ENCODE assay signal across 8 cellular contexts in the genomic region with DNA sequence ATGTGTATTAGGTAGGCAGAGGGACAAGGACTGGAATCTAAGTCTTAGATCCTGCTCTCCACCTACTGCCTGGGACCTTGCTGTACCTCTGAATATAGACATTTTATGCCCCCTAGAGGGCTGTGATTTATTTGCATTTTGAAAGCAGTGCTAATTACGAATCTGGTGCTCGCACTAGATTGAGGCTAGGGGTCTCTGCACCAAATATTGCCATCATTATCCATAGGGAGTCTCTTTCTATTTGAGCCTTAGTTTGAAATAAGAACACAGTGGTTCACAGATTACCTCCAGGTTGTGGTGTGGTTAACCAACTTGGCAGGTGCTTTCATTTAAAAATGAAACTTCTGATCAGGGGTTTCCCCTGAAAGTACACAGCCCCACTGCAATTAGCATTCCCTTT. TPM values are rescaled to one million over a fixed set of nuclear protein-coding genes. Genes with fewer than 3 reads are reported as not detected.
DNase-seq lines count a peak whose midpoint lies in the region; ATAC-seq lines count a peak whose summit lies in the region.

No MANE protein-coding gene starts in this region.

- H3K36me3 Mint-ChIP-seq in activated CD4-positive, alpha-beta T cell treated with anti-CD3 and anti-CD28 coated beads for 36 hours (ENCODE audit: low read depth): no peaks in the 10 kb centered on the region
- no peaks in the 10 kb centered on the region for H3K36me3 Mint-ChIP-seq in activated naive CD8-positive, alpha-beta T cell treated with anti-CD3 and anti-CD28 coated beads, Interleukin-2, amount 50 U/mL, for 24 hours (ENCODE audit: low read depth)

- peak; percentile 49 for ATAC-seq in activated CD4-positive, alpha-beta T cell treated with anti-CD3 and anti-CD28 coated beads for 36 hours
- ATAC-seq in GM21528 (IDR thresholded peaks at IDR 0.05; ENCODE audit: low FRiP score, unreplicated experiment): peak; percentile 80
- ATAC-seq in activated naive CD8-positive, alpha-beta T cell treated with anti-CD3 and anti-CD28 coated beads, Interleukin-2, amount 50 U/mL, for 24 hours: peak; percentile 28

- H3K27me3 Mint-ChIP-seq in activated CD4-positive, alpha-beta T cell treated with anti-CD3 and anti-CD28 coated beads for 36 hours: peaks cover 43% of the 10 kb centered on the region
- peaks cover 48% of the 10 kb centered on the region for H3K27me3 Mint-ChIP-seq in activated naive CD8-positive, alpha-beta T cell treated with anti-CD3 and anti-CD28 coated beads, Interleukin-2, amount 50 U/mL, for 24 hours

- H3K9me3 Mint-ChIP-seq in activated CD4-positive, alpha-beta T cell treated with anti-CD3 and anti-CD28 coated beads for 36 hours (ENCODE audit: low read depth): no peaks in the 10 kb centered on the region
- H3K9me3 Mint-ChIP-seq in activated naive CD8-positive, alpha-beta T cell treated with anti-CD3 and anti-CD28 coated beads, Interleukin-2, amount 50 U/mL, for 24 hours: no peaks in the 10 kb centered on the region

- CTCF ChIA-PET in activated CD4-positive, alpha-beta T cell treated with anti-CD3 and anti-CD28 coated beads for 36 hours (lab: Charles Lee): no interaction called here

- intact Hi-C loops in activated CD4-positive, alpha-beta T cell treated with anti-CD3 and anti-CD28 coated beads for 36 hours (cut with DNase I, micrococcal nuclease): no loop called here

- DNase-seq in activated CD4-positive, alpha-beta T cell treated with anti-CD3 and anti-CD28 coated beads for 36 hours: peak; percentile 30
- no peak for DNase-seq in activated CD4-positive, alpha-beta T cell treated with anti-CD3 and anti-CD28 coated beads for 4 hours
- DNase-seq in HT-29 (ENCODE audit: low spot score) (peak; percentile 48), medulla oblongata (ENCODE audit: extremely low spot score) (peak; percentile 24), GF-D8 (lab: John Stamatoyannopoulos, UW) (no peak)
- no peak for DNase-seq in activated naive CD8-positive, alpha-beta T cell treated with anti-CD3 and anti-CD28 coated beads, Interleukin-2, amount 50 U/mL, for 24 hours
- DNase-seq in stimulated activated CD4-positive, alpha-beta T cell treated with anti-CD3 and anti-CD28 coated beads, Interleukin-4, amount 100 ng/mL, for 24 hours: no peak

- POLR2A ChIA-PET in activated CD4-positive, alpha-beta T cell treated with anti-CD3 and anti-CD28 coated beads for 36 hours (lab: Charles Lee): no interaction called here

- H3K4me3 Mint-ChIP-seq in activated CD4-positive, alpha-beta T cell treated with anti-CD3 and anti-CD28 coated beads for 36 hours: no peak overlapping the region
- H3K4me3 Mint-ChIP-seq in activated naive CD8-positive, alpha-beta T cell treated with anti-CD3 and anti-CD28 coated beads, Interleukin-2, amount 50 U/mL, for 24 hours: no peak overlapping the region

- H3K27ac Mint-ChIP-seq in activated CD4-positive, alpha-beta T cell treated with anti-CD3 and anti-CD28 coated beads for 36 hours: no peak overlapping the region
- no peak overlapping the region for H3K27ac Mint-ChIP-seq in activated naive CD8-positive, alpha-beta T cell treated with anti-CD3 and anti-CD28 coated beads, Interleukin-2, amount 50 U/mL, for 24 hours

- peaks cover 7% of the 10 kb centered on the region for H3K4me1 Mint-ChIP-seq in activated CD4-positive, alpha-beta T cell treated with anti-CD3 and anti-CD28 coated beads for 36 hours
- peaks cover 9% of the 10 kb centered on the region for H3K4me1 Mint-ChIP-seq in activated naive CD8-positive, alpha-beta T cell treated with anti-CD3 and anti-CD28 coated beads, Interleukin-2, amount 50 U/mL, for 24 hours

RNA-seq across cellular contexts. Expression of gene CNNM1, which starts 41.8 kb away (rescaled TPM):
- total RNA-seq in activated CD4-positive, alpha-beta T cell treated with anti-CD3 and anti-CD28 coated beads for 36 hours: 1 to 10 TPM; 1.4 to 1.5 TPM
- total RNA-seq in HT-29 (2014; rRNA removed; shearing (Covaris generic)): not detected in 2 replicates

RNA-seq across cellular contexts. Expression of gene GOT1, which starts 59.4 kb away (rescaled TPM):
- 10 to 100 TPM; 51.7 to 83.5 TPM for total RNA-seq in activated CD4-positive, alpha-beta T cell treated with anti-CD3 and anti-CD28 coated beads for 36 hours
- total RNA-seq in HT-29 (2014; rRNA removed; shearing (Covaris generic)): 34.7 and 38.5 TPM in 2 replicates

Comparison
In these comparisons a context has a peak if more than half of its experiments do, and no peak if none do; other contexts are left out.
1. DNase-seq: peak in activated CD4-positive, alpha-beta T cell treated with anti-CD3 and anti-CD28 coated beads for 36 hours (single experiment), HT-29 (single experiment) and medulla oblongata (single experiment); none in activated CD4-positive, alpha-beta T cell treated with anti-CD3 and anti-CD28 coated beads for 4 hours (0 of 2), activated naive CD8-positive, alpha-beta T cell treated with anti-CD3 and anti-CD28 coated beads, Interleukin-2, amount 50 U/mL, for 24 hours (single experiment), stimulated activated CD4-positive, alpha-beta T cell treated with anti-CD3 and anti-CD28 coated beads, Interleukin-4, amount 100 ng/mL, for 24 hours (single experiment) and GF-D8 (single experiment).
2. ATAC-seq: peak in every context shown above with its lines; median percentile 80 in GM21528; 49 in activated CD4-positive, alpha-beta T cell treated with anti-CD3 and anti-CD28 coated beads for 36 hours; 28 in activated naive CD8-positive, alpha-beta T cell treated with anti-CD3 and anti-CD28 coated beads, Interleukin-2, amount 50 U/mL, for 24 hours.